Comparison of ENCODE assay signal across 27 cellular contexts in genomic region chr22:35076648-35077047, GRCh38. TPM values are rescaled to one million over a fixed set of nuclear protein-coding genes. Genes with fewer than 3 reads are reported as not detected.
DNase-seq lines count a peak whose midpoint lies in the region; ATAC-seq, FAIRE-seq and TF ChIP-seq lines count a peak whose summit lies in the region.
"Had no signal": no experiment of that assay in that cellular context is flagged by ENCODE, and none has a peak within 500 bp of the region (broad histone marks: within the 10 kb centered on the region; RNA-seq: fewer than 3 reads in every experiment).

No MANE protein-coding gene starts in this region.

- CTCF ChIA-PET in HEK293 (lab: Yijun Ruan, JAX), result interaction anchor here (1.6 to 2.8 kb wide), 2 partner anchors 53 to 74 kb away, joined by 4 to 12 read pairs; no protein-coding TSS in a partner anchor

- H3K27me3 Mint-ChIP-seq in stimulated activated memory B cell treated with anti-CD40 and anti-IgM and Interleukin-4, amounts not matched to agents 10 μg/mL and 1 μg/mL and 100 μg/mL, for 72 hours, result peaks cover 25% of the 10 kb centered on the region

- ATAC-seq in left colon (peak; percentile 31), body of pancreas (no peak)
- ATAC-seq in stimulated activated memory B cell treated with anti-CD40 and anti-IgM and Interleukin-4, amounts not matched to agents 10 μg/mL and 1 μg/mL and 100 μg/mL, for 72 hours, result no peak
- ATAC-seq: GM12878, T-cell had no signal

- no peak overlapping the region for H3K27ac Mint-ChIP-seq in stimulated activated memory B cell treated with anti-CD40 and anti-IgM and Interleukin-4, amounts not matched to agents 10 μg/mL and 1 μg/mL and 100 μg/mL, for 72 hours
- H3K27ac Mint-ChIP-seq: CD4-positive, alpha-beta T cell; T-cell had no signal

- H3K9me3 ChIP-seq in HEK293 (ENCODE audit: control insufficient read depth, insufficient read depth, low read depth, low read length) (no peaks in the 10 kb centered on the region), body of pancreas (no peaks in the 10 kb centered on the region), kidney (ENCODE audit: control insufficient read depth in 1 of 2, low read length in 2 of 2) (no peaks in the 10 kb centered on the region)
- H3K9me3 ChIP-seq: BLaER1, MG63, SJSA1 had no signal

- H3K36me3 Mint-ChIP-seq in stimulated activated memory B cell treated with anti-CD40 and anti-IgM and Interleukin-4, amounts not matched to agents 10 μg/mL and 1 μg/mL and 100 μg/mL, for 72 hours, result no peaks in the 10 kb centered on the region
- H3K36me3 Mint-ChIP-seq: T-cell had no signal

- intact Hi-C loops in left colon (cut with DNase I, micrococcal nuclease) (no loop called here), body of pancreas (cut with DNase I) (no loop called here), kidney (cut with DNase I) (no loop called here)

- DNase-seq in COR-L47 (lab: John Stamatoyannopoulos, UW) (peak; percentile 33), NCI-H146 treated with DMSO at 0.1 percent for 48 hours (lab: John Stamatoyannopoulos, UW; ENCODE audit: unreplicated experiment) (peak; percentile 44), left colon (no peak), body of pancreas (no peak), kidney (no peak)
- DNase-seq: CD4-positive, alpha-beta T cell; EL; GDM1; KBM-7; MG63; NCI-H2029; NCI-H446; NCI-H524 treated with DMSO at 0.1 percent for 48 hours; NCI-H82; Right ventricle myocardium superior; RPMI8226; T-cell had no signal

- TF ChIP-seq POLR2A in body of pancreas (IDR thresholded peaks at IDR 0.05), result no peak

- H3K4me3 Mint-ChIP-seq in stimulated activated memory B cell treated with anti-CD40 and anti-IgM and Interleukin-4, amounts not matched to agents 10 μg/mL and 1 μg/mL and 100 μg/mL, for 72 hours, result no peak overlapping the region
- H3K4me3 Mint-ChIP-seq: CD4-positive, alpha-beta T cell; T-cell had no signal

- WGBS in body of pancreas, 2 donors, result 56 to 60% methylated on average over 4 of the region's 4 CpGs

- H3K9me3 Mint-ChIP-seq in stimulated activated memory B cell treated with anti-CD40 and anti-IgM and Interleukin-4, amounts not matched to agents 10 μg/mL and 1 μg/mL and 100 μg/mL, for 72 hours, result no peaks in the 10 kb centered on the region
- H3K9me3 Mint-ChIP-seq: CD4-positive, alpha-beta T cell; T-cell had no signal

- H3K36me3 ChIP-seq in HEK293 (ENCODE audit: control insufficient read depth in 2 of 2, insufficient read depth in 1 of 2, low read length in 2 of 2), result no peaks in the 10 kb centered on the region
- no peaks in the 10 kb centered on the region for H3K36me3 ChIP-seq in body of pancreas (replicated peaks in 1 of 2; ENCODE audit: insufficient read depth in 1 of 2, low read depth in 2 of 2)
- no peaks in the 10 kb centered on the region for H3K36me3 ChIP-seq in kidney (ENCODE audit: control insufficient read depth in 1 of 2, insufficient read depth in 2 of 2, low read length in 2 of 2)
- H3K36me3 ChIP-seq: BLaER1, MG63, SJSA1 had no signal

- no peak overlapping the region for H3K9ac ChIP-seq in kidney (ENCODE audit: low read length in 2 of 2)
- H3K9ac ChIP-seq: BLaER1 had no signal

- TF ChIP-seq CTCF in HEK293 (tag by site-specific recombination; IDR thresholded peaks at IDR 0.05) (no peak), body of pancreas (IDR thresholded peaks at IDR 0.05) (no peak), kidney (IDR thresholded peaks at IDR 0.05; ENCODE audit: borderline replicate concordance, extremely low read depth, insufficient read depth) (no peak)

- H3K27me3 ChIP-seq in body of pancreas, result no peaks in the 10 kb centered on the region
- H3K27me3 ChIP-seq: BLaER1, MG63, SJSA1 had no signal

- H3K4me1 ChIP-seq in HEK293 (ENCODE audit: control insufficient read depth, insufficient read depth, low read length) (no peaks in the 10 kb centered on the region), body of pancreas (no peaks in the 10 kb centered on the region), kidney (ENCODE audit: control insufficient read depth in 1 of 2, insufficient read depth in 1 of 2, low read depth in 1 of 2, low read length in 2 of 2) (no peaks in the 10 kb centered on the region)
- H3K4me1 ChIP-seq: BLaER1, SJSA1 had no signal

- H3K4me1 Mint-ChIP-seq in stimulated activated memory B cell treated with anti-CD40 and anti-IgM and Interleukin-4, amounts not matched to agents 10 μg/mL and 1 μg/mL and 100 μg/mL, for 72 hours, result no peaks in the 10 kb centered on the region
- H3K4me1 Mint-ChIP-seq: T-cell had no signal

- no peak for FAIRE-seq in kidney (lab: Jason Lieb, UNC)
- FAIRE-seq: A204.1, GM12878, HTR-8/SVneo had no signal

- H3K27ac ChIP-seq in HEK293 (ENCODE audit: extremely low read depth, low read depth, low read length) (no peak overlapping the region), body of pancreas (no peak overlapping the region), kidney (ENCODE audit: low read depth in 2 of 2, low read length in 2 of 2) (no peak overlapping the region)
- H3K27ac ChIP-seq: BLaER1, SJSA1 had no signal

- H3K4me3 ChIP-seq in HEK293 (ENCODE audit: low read depth, low read length) (no peak overlapping the region), body of pancreas (no peak overlapping the region), kidney (ENCODE audit: low read length in 2 of 2) (no peak overlapping the region)
- H3K4me3 ChIP-seq: BLaER1, GM12878, MG63, SJSA1 had no signal

- POLR2A ChIA-PET in HEK293 (lab: Yijun Ruan, JAX), result no interaction called here

TF ChIP-seq in HEK293, 187 proteins besides CTCF, POLR2A, EP300 and RAD21:
- TF ChIP-seq ZNF501 (tag by site-specific recombination; IDR thresholded peaks at IDR 0.05) (no peak), ZNF398 (tag by site-specific recombination; IDR thresholded peaks at IDR 0.05) (peak; percentile 69), ZNF341 (tag by site-specific recombination; IDR thresholded peaks at IDR 0.05; ENCODE audit: low read depth) (peak; percentile 40; the same call in 1 of the 2 replicates), PRDM10 (tag by site-specific recombination; IDR thresholded peaks at IDR 0.05) (peak; percentile 39; the same call in 1 of the 2 replicates)

RNA-seq across cellular contexts. Expression of gene ISX, which starts 10.7 kb away (rescaled TPM):
- total RNA-seq in left colon (10 to 100 TPM; 71.5 to 91.1 TPM), body of pancreas (1 to 10 TPM in 1 of 2 donors, not detected in 1; 4.0 TPM), kidney (not detected)
- polyA plus RNA-seq in kidney (ENCODE audit: insufficient read depth, low read depth, low replicate concordance), result not detected
- total RNA-seq: CD4-positive, alpha-beta T cell; H4; LHCN-M2; Right ventricle myocardium superior; SJSA1; T-cell had no signal
- polyA plus RNA-seq: AG04450 had no signal

Comparison
In these comparisons a context has a peak if more than half of its experiments do, and no peak if none do; other contexts are left out.
1. DNase-seq: peak in COR-L47 (single experiment) and NCI-H146 treated with DMSO at 0.1 percent for 48 hours (single experiment); none in left colon (0 of 2), body of pancreas (0 of 4) and kidney (single experiment).
2. RNA of gene ISX, which starts 10.7 kb away (total RNA-seq): 71.5 to 91.1 TPM in left colon; 4.0 TPM in body of pancreas and not detected in kidney (single experiment); every median in the first group is over 10 times any median in the second.